Comparison of ENCODE assay signal across 1 cellular context in genomic region chr1:120176092-120176855, GRCh38.
TF ChIP-seq lines count a peak whose summit lies in the region.

Gene SEC22B (minus strand): TSS chr1:120176520. CDS start chr1:120176381, 139 bp downstream.

TF ChIP-seq in HepG2, 621 proteins besides CTCF, POLR2A, EP300 and RAD21 (continued from another document and continues in another):
- 0 out of 2 replicates have a peak, but pooled peaks have one; percentile 15 for TF ChIP-seq SP2 (CRISPR knock-in tag; IDR thresholded peaks at IDR 0.05)
- TF ChIP-seq SNAI1 (CRISPR knock-in tag; IDR thresholded peaks at IDR 0.05; ENCODE audit: borderline replicate concordance), result no peak
- TF ChIP-seq ELK4 (CRISPR knock-in tag; IDR thresholded peaks at IDR 0.05; ENCODE audit: borderline replicate concordance), result no peak
- peak; percentile 45; the same call in 1 of the 2 replicates for TF ChIP-seq NCOR1 (IDR thresholded peaks at IDR 0.05; ENCODE audit: borderline replicate concordance, low read length)
- TF ChIP-seq BRF2 (CRISPR knock-in tag; IDR thresholded peaks at IDR 0.05), result no peak
- peak; percentile 38; the same call in 1 of the 2 replicates for TF ChIP-seq NFYC (CRISPR knock-in tag; IDR thresholded peaks at IDR 0.05)
- peak; percentile 64; the same call in 1 of the 2 replicates for TF ChIP-seq ZXDC (CRISPR knock-in tag; IDR thresholded peaks at IDR 0.05)
- no peak for TF ChIP-seq TERF1 (CRISPR knock-in tag; IDR thresholded peaks at IDR 0.05)
- TF ChIP-seq ZNF644 (CRISPR knock-in tag; IDR thresholded peaks at IDR 0.05; ENCODE audit: low read depth), result no peak
- TF ChIP-seq ZNF512B (CRISPR knock-in tag; IDR thresholded peaks at IDR 0.05; ENCODE audit: borderline replicate concordance), result 0 out of 2 replicates have a peak, but pooled peaks have one; percentile 55
- no peak for TF ChIP-seq ARID2 (CRISPR knock-in tag; IDR thresholded peaks at IDR 0.05; ENCODE audit: borderline replicate concordance)
- no peak for TF ChIP-seq TEAD2 (CRISPR knock-in tag; IDR thresholded peaks at IDR 0.05)
- TF ChIP-seq ZNF768 (CRISPR knock-in tag; IDR thresholded peaks at IDR 0.05), result peak; percentile 34; the same call in 1 of the 2 replicates
- 0 out of 2 replicates have a peak, but pooled peaks have one; percentile 72 for TF ChIP-seq ZNF761 (CRISPR knock-in tag; conservative IDR thresholded peaks at IDR 0.05)
- peak; percentile 89; the same call in 1 of the 2 replicates for TF ChIP-seq ZNF737 (CRISPR knock-in tag; IDR thresholded peaks at IDR 0.05; ENCODE audit: borderline replicate concordance)
- TF ChIP-seq DMTF1 (CRISPR knock-in tag; IDR thresholded peaks at IDR 0.05), result no peak
- peak; percentile 88; the same call in 1 of the 2 replicates for TF ChIP-seq REPIN1 (CRISPR knock-in tag; IDR thresholded peaks at IDR 0.05; ENCODE audit: borderline replicate concordance, low read depth)
- peak; percentile 61 for TF ChIP-seq ZNF781 (CRISPR knock-in tag; IDR thresholded peaks at IDR 0.05; ENCODE audit: borderline replicate concordance, not compliant biosample characterization)
- peak; percentile 77; the same call in 1 of the 2 replicates for TF ChIP-seq LBX2 (CRISPR knock-in tag; IDR thresholded peaks at IDR 0.05; ENCODE audit: borderline replicate concordance)
- TF ChIP-seq SP4 (CRISPR knock-in tag; IDR thresholded peaks at IDR 0.05), result no peak
- no peak for TF ChIP-seq NFATC3 (CRISPR knock-in tag; IDR thresholded peaks at IDR 0.05)
- TF ChIP-seq BRCA1 (CRISPR knock-in tag; IDR thresholded peaks at IDR 0.05), result peak; percentile 75; the same call in 1 of the 2 replicates
- peak; percentile 97 for TF ChIP-seq YEATS4 (CRISPR knock-in tag; IDR thresholded peaks at IDR 0.05; ENCODE audit: borderline replicate concordance)
- peak; percentile 4; the same call in 1 of the 2 replicates for TF ChIP-seq HHEX (CRISPR knock-in tag; IDR thresholded peaks at IDR 0.05)
- peak; percentile 66; the same call in 1 of the 2 replicates for TF ChIP-seq ZNF124 (CRISPR knock-in tag; IDR thresholded peaks at IDR 0.05)
- no peak for TF ChIP-seq SMAD1 (CRISPR knock-in tag; IDR thresholded peaks at IDR 0.05; ENCODE audit: borderline replicate concordance, low read depth)
- TF ChIP-seq ZNF703 (CRISPR knock-in tag; IDR thresholded peaks at IDR 0.05; ENCODE audit: borderline replicate concordance), result no peak
- 0 out of 2 replicates have a peak, but pooled peaks have one; percentile 35 for TF ChIP-seq RARA (CRISPR knock-in tag; IDR thresholded peaks at IDR 0.05)
- TF ChIP-seq DZIP1 (CRISPR knock-in tag; IDR thresholded peaks at IDR 0.05), result no peak
- TF ChIP-seq ERF (CRISPR knock-in tag; IDR thresholded peaks at IDR 0.05), result peak; percentile 81
- TF ChIP-seq ZNF382 (CRISPR knock-in tag; IDR thresholded peaks at IDR 0.05; ENCODE audit: borderline replicate concordance), result no peak
- TF ChIP-seq ZC3H13 (CRISPR knock-in tag; IDR thresholded peaks at IDR 0.05), result 0 out of 2 replicates have a peak, but pooled peaks have one; percentile 29
- peak; percentile 67; the same call in 1 of the 2 replicates for TF ChIP-seq FOXJ3 (CRISPR knock-in tag; IDR thresholded peaks at IDR 0.05; ENCODE audit: borderline replicate concordance)
- no peak; the same call in 1 of the 2 replicates for TF ChIP-seq RERE (CRISPR knock-in tag; IDR thresholded peaks at IDR 0.05; ENCODE audit: low read depth)
- peak; percentile 98 for TF ChIP-seq ASH2L (IDR thresholded peaks at IDR 0.05; ENCODE audit: insufficient read length, low read depth, low read length)
- no peak for TF ChIP-seq ZNF282 (IDR thresholded peaks at IDR 0.05; ENCODE audit: partially characterized antibody)
- peak; percentile 84; the same call in 1 of the 2 replicates for TF ChIP-seq KDM4B (CRISPR knock-in tag; IDR thresholded peaks at IDR 0.05)
- TF ChIP-seq ELF1 (CRISPR knock-in tag; IDR thresholded peaks at IDR 0.05), result peak; percentile 90
- no peak for TF ChIP-seq TAF15 (IDR thresholded peaks at IDR 0.05; ENCODE audit: low read depth, low read length, poor library complexity, severe bottlenecking)
- TF ChIP-seq RFXANK (CRISPR knock-in tag; IDR thresholded peaks at IDR 0.05), result no peak
